In genomic region chr19:53057904-53058579, GRCh38 we compare ENCODE assay signal across 1 cellular context.
A peak's percentile ranks its signal among the peaks of the same experiment; 100 is the strongest.
TF ChIP-seq lines count a peak whose summit lies in the region.

No MANE protein-coding gene starts in this region.

TF ChIP-seq in WTC11, 78 proteins besides CTCF, POLR2A, EP300 and RAD21 (continued from another document and continues in another):
- peak; percentile 94 for TF ChIP-seq SMAD3 (CRISPR knock-in tag; IDR thresholded peaks at IDR 0.05; ENCODE audit: borderline replicate concordance)
- no peak for TF ChIP-seq PRRX2 (CRISPR knock-in tag; IDR thresholded peaks at IDR 0.05)
- no peak for TF ChIP-seq GABPB1 (CRISPR knock-in tag; IDR thresholded peaks at IDR 0.05)
- no peak for TF ChIP-seq KAT7 (CRISPR knock-in tag; IDR thresholded peaks at IDR 0.05; ENCODE audit: borderline replicate concordance)
- TF ChIP-seq JUN (CRISPR knock-in tag; IDR thresholded peaks at IDR 0.05): no peak
- 0 out of 2 replicates have a peak, but pooled peaks have one; percentile 30 for TF ChIP-seq TEAD4 (CRISPR knock-in tag; IDR thresholded peaks at IDR 0.05)
- peak; percentile 74 for TF ChIP-seq ETV6 (CRISPR knock-in tag; IDR thresholded peaks at IDR 0.05)
- no peak for TF ChIP-seq ERG (CRISPR knock-in tag; IDR thresholded peaks at IDR 0.05)
- no peak for TF ChIP-seq HMGA2 (CRISPR knock-in tag; IDR thresholded peaks at IDR 0.05)
- TF ChIP-seq ZNF416 (CRISPR knock-in tag; IDR thresholded peaks at IDR 0.05): no peak
- peak; percentile 73; the same call in 1 of the 2 replicates for TF ChIP-seq MYBL2 (CRISPR knock-in tag; IDR thresholded peaks at IDR 0.05)
- TF ChIP-seq AFF4 (CRISPR knock-in tag; IDR thresholded peaks at IDR 0.05; ENCODE audit: borderline replicate concordance): no peak
- TF ChIP-seq, protein P1, sequence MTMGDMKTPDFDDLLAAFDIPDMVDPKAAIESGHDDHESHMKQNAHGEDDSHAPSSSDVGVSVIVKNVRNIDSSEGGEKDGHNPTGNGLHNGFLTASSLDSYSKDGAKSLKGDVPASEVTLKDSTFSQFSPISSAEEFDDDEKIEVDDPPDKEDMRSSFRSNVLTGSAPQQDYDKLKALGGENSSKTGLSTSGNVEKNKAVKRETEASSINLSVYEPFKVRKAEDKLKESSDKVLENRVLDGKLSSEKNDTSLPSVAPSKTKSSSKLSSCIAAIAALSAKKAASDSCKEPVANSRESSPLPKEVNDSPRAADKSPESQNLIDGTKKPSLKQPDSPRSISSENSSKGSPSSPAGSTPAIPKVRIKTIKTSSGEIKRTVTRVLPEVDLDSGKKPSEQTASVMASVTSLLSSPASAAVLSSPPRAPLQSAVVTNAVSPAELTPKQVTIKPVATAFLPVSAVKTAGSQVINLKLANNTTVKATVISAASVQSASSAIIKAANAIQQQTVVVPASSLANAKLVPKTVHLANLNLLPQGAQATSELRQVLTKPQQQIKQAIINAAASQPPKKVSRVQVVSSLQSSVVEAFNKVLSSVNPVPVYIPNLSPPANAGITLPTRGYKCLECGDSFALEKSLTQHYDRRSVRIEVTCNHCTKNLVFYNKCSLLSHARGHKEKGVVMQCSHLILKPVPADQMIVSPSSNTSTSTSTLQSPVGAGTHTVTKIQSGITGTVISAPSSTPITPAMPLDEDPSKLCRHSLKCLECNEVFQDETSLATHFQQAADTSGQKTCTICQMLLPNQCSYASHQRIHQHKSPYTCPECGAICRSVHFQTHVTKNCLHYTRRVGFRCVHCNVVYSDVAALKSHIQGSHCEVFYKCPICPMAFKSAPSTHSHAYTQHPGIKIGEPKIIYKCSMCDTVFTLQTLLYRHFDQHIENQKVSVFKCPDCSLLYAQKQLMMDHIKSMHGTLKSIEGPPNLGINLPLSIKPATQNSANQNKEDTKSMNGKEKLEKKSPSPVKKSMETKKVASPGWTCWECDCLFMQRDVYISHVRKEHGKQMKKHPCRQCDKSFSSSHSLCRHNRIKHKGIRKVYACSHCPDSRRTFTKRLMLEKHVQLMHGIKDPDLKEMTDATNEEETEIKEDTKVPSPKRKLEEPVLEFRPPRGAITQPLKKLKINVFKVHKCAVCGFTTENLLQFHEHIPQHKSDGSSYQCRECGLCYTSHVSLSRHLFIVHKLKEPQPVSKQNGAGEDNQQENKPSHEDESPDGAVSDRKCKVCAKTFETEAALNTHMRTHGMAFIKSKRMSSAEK (CRISPR knock-in tag; IDR thresholded peaks at IDR 0.05; ENCODE audit: borderline replicate concordance): no peak
- TF ChIP-seq, protein P2, sequence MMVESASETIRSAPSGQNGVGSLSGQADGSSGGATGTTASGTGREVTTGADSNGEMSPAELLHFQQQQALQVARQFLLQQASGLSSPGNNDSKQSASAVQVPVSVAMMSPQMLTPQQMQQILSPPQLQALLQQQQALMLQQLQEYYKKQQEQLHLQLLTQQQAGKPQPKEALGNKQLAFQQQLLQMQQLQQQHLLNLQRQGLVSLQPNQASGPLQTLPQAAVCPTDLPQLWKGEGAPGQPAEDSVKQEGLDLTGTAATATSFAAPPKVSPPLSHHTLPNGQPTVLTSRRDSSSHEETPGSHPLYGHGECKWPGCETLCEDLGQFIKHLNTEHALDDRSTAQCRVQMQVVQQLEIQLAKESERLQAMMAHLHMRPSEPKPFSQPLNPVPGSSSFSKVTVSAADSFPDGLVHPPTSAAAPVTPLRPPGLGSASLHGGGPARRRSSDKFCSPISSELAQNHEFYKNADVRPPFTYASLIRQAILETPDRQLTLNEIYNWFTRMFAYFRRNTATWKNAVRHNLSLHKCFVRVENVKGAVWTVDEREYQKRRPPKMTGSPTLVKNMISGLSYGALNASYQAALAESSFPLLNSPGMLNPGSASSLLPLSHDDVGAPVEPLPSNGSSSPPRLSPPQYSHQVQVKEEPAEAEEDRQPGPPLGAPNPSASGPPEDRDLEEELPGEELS (CRISPR knock-in tag; IDR thresholded peaks at IDR 0.05): no peak; the same call in 1 of the 2 replicates
- TF ChIP-seq ZNF219 (CRISPR knock-in tag; IDR thresholded peaks at IDR 0.05; ENCODE audit: borderline replicate concordance): no peak; the same call in 1 of the 2 replicates
- TF ChIP-seq NR3C1 (CRISPR knock-in tag; conservative IDR thresholded peaks at IDR 0.05; ENCODE audit: low read depth): no peak
- TF ChIP-seq ZNF263 (CRISPR knock-in tag; IDR thresholded peaks at IDR 0.05; ENCODE audit: low read depth): no peak
- TF ChIP-seq ZNF423 (CRISPR knock-in tag; IDR thresholded peaks at IDR 0.05): no peak
- TF ChIP-seq IRF2 (CRISPR knock-in tag; IDR thresholded peaks at IDR 0.05; ENCODE audit: borderline replicate concordance, low read depth): no peak
- peak; percentile 67; the same call in 1 of the 2 replicates for TF ChIP-seq NR1H2 (CRISPR knock-in tag; IDR thresholded peaks at IDR 0.05)
- TF ChIP-seq, protein P3, sequence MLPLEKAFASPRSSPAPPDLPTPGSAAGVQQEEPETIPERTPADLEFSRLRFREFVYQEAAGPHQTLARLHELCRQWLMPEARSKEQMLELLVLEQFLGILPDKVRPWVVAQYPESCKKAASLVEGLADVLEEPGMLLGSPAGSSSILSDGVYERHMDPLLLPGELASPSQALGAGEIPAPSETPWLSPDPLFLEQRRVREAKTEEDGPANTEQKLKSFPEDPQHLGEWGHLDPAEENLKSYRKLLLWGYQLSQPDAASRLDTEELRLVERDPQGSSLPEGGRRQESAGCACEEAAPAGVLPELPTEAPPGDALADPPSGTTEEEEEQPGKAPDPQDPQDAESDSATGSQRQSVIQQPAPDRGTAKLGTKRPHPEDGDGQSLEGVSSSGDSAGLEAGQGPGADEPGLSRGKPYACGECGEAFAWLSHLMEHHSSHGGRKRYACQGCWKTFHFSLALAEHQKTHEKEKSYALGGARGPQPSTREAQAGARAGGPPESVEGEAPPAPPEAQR (CRISPR knock-in tag; IDR thresholded peaks at IDR 0.05): no peak
- no peak; the same call in 1 of the 2 replicates for TF ChIP-seq SMAD4 (CRISPR knock-in tag; IDR thresholded peaks at IDR 0.05)
- TF ChIP-seq RELA (CRISPR knock-in tag; IDR thresholded peaks at IDR 0.05; ENCODE audit: borderline replicate concordance): 0 out of 2 replicates have a peak, but pooled peaks have one; percentile 59
- TF ChIP-seq, protein P4, sequence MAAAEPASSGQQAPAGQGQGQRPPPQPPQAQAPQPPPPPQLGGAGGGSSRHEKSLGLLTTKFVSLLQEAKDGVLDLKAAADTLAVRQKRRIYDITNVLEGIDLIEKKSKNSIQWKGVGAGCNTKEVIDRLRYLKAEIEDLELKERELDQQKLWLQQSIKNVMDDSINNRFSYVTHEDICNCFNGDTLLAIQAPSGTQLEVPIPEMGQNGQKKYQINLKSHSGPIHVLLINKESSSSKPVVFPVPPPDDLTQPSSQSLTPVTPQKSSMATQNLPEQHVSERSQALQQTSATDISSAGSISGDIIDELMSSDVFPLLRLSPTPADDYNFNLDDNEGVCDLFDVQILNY (CRISPR knock-in tag; IDR thresholded peaks at IDR 0.05): peak; percentile 67; the same call in 1 of the 2 replicates
- no peak for TF ChIP-seq ZNF138 (CRISPR knock-in tag; conservative IDR thresholded peaks at IDR 0.05)
- TF ChIP-seq GTF2I (CRISPR knock-in tag; conservative IDR thresholded peaks at IDR 0.05): no peak
- no peak for TF ChIP-seq FOXK1 (CRISPR knock-in tag; IDR thresholded peaks at IDR 0.05)
- TF ChIP-seq ZNF671 (CRISPR knock-in tag; IDR thresholded peaks at IDR 0.05): no peak
- peak; percentile 84 for TF ChIP-seq TEAD1 (CRISPR knock-in tag; IDR thresholded peaks at IDR 0.05)
- TF ChIP-seq NFE2L1 (CRISPR knock-in tag; IDR thresholded peaks at IDR 0.05): peak; percentile 59; the same call in 1 of the 2 replicates
- TF ChIP-seq ZNF121 (CRISPR knock-in tag; IDR thresholded peaks at IDR 0.05): no peak
- TF ChIP-seq ELF4 (CRISPR knock-in tag; IDR thresholded peaks at IDR 0.05; ENCODE audit: low read depth): no peak
- TF ChIP-seq OVOL2 (CRISPR knock-in tag; IDR thresholded peaks at IDR 0.05; ENCODE audit: borderline replicate concordance): no peak
- TF ChIP-seq, protein P5, sequence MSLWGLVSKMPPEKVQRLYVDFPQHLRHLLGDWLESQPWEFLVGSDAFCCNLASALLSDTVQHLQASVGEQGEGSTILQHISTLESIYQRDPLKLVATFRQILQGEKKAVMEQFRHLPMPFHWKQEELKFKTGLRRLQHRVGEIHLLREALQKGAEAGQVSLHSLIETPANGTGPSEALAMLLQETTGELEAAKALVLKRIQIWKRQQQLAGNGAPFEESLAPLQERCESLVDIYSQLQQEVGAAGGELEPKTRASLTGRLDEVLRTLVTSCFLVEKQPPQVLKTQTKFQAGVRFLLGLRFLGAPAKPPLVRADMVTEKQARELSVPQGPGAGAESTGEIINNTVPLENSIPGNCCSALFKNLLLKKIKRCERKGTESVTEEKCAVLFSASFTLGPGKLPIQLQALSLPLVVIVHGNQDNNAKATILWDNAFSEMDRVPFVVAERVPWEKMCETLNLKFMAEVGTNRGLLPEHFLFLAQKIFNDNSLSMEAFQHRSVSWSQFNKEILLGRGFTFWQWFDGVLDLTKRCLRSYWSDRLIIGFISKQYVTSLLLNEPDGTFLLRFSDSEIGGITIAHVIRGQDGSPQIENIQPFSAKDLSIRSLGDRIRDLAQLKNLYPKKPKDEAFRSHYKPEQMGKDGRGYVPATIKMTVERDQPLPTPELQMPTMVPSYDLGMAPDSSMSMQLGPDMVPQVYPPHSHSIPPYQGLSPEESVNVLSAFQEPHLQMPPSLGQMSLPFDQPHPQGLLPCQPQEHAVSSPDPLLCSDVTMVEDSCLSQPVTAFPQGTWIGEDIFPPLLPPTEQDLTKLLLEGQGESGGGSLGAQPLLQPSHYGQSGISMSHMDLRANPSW (CRISPR knock-in tag; conservative IDR thresholded peaks at IDR 0.05; ENCODE audit: low read depth): no peak
- TF ChIP-seq, protein P6, sequence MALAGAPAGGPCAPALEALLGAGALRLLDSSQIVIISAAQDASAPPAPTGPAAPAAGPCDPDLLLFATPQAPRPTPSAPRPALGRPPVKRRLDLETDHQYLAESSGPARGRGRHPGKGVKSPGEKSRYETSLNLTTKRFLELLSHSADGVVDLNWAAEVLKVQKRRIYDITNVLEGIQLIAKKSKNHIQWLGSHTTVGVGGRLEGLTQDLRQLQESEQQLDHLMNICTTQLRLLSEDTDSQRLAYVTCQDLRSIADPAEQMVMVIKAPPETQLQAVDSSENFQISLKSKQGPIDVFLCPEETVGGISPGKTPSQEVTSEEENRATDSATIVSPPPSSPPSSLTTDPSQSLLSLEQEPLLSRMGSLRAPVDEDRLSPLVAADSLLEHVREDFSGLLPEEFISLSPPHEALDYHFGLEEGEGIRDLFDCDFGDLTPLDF (CRISPR knock-in tag; IDR thresholded peaks at IDR 0.05): peak; percentile 76
- TF ChIP-seq, protein P7, sequence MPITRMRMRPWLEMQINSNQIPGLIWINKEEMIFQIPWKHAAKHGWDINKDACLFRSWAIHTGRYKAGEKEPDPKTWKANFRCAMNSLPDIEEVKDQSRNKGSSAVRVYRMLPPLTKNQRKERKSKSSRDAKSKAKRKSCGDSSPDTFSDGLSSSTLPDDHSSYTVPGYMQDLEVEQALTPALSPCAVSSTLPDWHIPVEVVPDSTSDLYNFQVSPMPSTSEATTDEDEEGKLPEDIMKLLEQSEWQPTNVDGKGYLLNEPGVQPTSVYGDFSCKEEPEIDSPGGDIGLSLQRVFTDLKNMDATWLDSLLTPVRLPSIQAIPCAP (CRISPR knock-in tag; IDR thresholded peaks at IDR 0.05): no peak; the same call in 1 of the 2 replicates
- TF ChIP-seq ZBTB21 (CRISPR knock-in tag; IDR thresholded peaks at IDR 0.05; ENCODE audit: borderline replicate concordance): no peak
